22 cellular contexts compared by ENCODE assay signal in genomic region chr4:87365348-87365747, GRCh38. TPM values are rescaled to one million over a fixed set of nuclear protein-coding genes. Genes with fewer than 3 reads are reported as not detected.
A peak's percentile ranks its signal among the peaks of the same experiment; 100 is the strongest.
DNase-seq lines count a peak whose midpoint lies in the region; ATAC-seq, FAIRE-seq and TF ChIP-seq lines count a peak whose summit lies in the region.
"Had no signal": no experiment of that assay in that cellular context is flagged by ENCODE, and none has a peak within 500 bp of the region (broad histone marks: within the 10 kb centered on the region; RNA-seq: fewer than 3 reads in every experiment).

No MANE protein-coding gene starts in this region.

- TF ChIP-seq RAD21 in K562 (CRISPR knock-in tag; conservative IDR thresholded peaks at IDR 0.05 in 1 of 2, IDR thresholded peaks at IDR 0.05 in 1 of 2): no peak

- peak; percentile 49 for FAIRE-seq in K562 (lab: Jason Lieb, UNC)
- FAIRE-seq: A549, H54, HepG2 had no signal

- H3K9me3 Mint-ChIP-seq in activated CD4-positive, alpha-beta T cell treated with anti-CD3 and anti-CD28 coated beads, Interleukin-2, amount 10 ng/mL, durations not matched to agents 24 days and 14 days: no peaks in the 10 kb centered on the region
- H3K9me3 Mint-ChIP-seq: CD4-positive, alpha-beta memory T cell; GM23338; HFFc6; IgD-negative memory B cell had no signal

- 7% methylated on average over 1 of the region's 1 CpG for WGBS in K562 (ENCODE audit: insufficient coverage, low coverage, missing lambda C conversion rate)

- CTCF ChIA-PET in K562 (lab: Yijun Ruan, JAX; ENCODE audit: low intra/inter-chr PET ratio): no interaction called here

- H3K27me3 Mint-ChIP-seq in activated CD4-positive, alpha-beta T cell treated with anti-CD3 and anti-CD28 coated beads, Interleukin-2, amount 10 ng/mL, durations not matched to agents 24 days and 14 days: no peaks in the 10 kb centered on the region
- H3K27me3 Mint-ChIP-seq: CD4-positive, alpha-beta memory T cell; IgD-negative memory B cell had no signal

- no peak overlapping the region for H3K27ac Mint-ChIP-seq in activated CD4-positive, alpha-beta T cell treated with anti-CD3 and anti-CD28 coated beads, Interleukin-2, amount 10 ng/mL, durations not matched to agents 24 days and 14 days
- H3K27ac Mint-ChIP-seq: GM23338, HFFc6 had no signal

- H3K36me3 ChIP-seq in K562 (ENCODE audit: control insufficient read depth, insufficient read depth, low read length): peaks cover 75% of the 10 kb centered on the region

- H4K20me1 ChIP-seq in K562 (replicated peaks; ENCODE audit: control insufficient read depth, insufficient read depth, low read length): no peaks in the 10 kb centered on the region

- peaks cover 2% of the 10 kb centered on the region for H3K4me1 Mint-ChIP-seq in activated CD4-positive, alpha-beta T cell treated with anti-CD3 and anti-CD28 coated beads, Interleukin-2, amount 10 ng/mL, durations not matched to agents 24 days and 14 days

- in situ Hi-C loops in K562 (cut with MboI): no loop called here

- H3K79me2 ChIP-seq in K562 (ENCODE audit: control insufficient read depth, insufficient read depth, low read length): no peaks in the 10 kb centered on the region

- no peaks in the 10 kb centered on the region for H3K4me1 ChIP-seq in K562 (replicated peaks in 1 of 2; ENCODE audit: control insufficient read depth in 2 of 2, insufficient read depth in 2 of 2, low read length in 2 of 2)
- H3K4me1 ChIP-seq: A549 had no signal

- POLR2A ChIA-PET in K562 (lab: Yijun Ruan, JAX): no interaction called here

- no peak for ATAC-seq in K562
- ATAC-seq: A549, GM23338, HCT116, HepG2 had no signal

- no peak for TF ChIP-seq POLR2A in K562 (conservative IDR thresholded peaks at IDR 0.05)
- TF ChIP-seq POLR2A in erythroblast (IDR thresholded peaks at IDR 0.05; ENCODE audit: low read length): no peak

- peak; percentile 9 for DNase-seq in activated CD4-positive, alpha-beta T cell treated with anti-CD3 and anti-CD28 coated beads, Interleukin-2, amount 10 ng/mL, durations not matched to agents 24 days and 14 days
- DNase-seq in activated CD4-positive, alpha-beta T cell treated with anti-CD3 and anti-CD28 coated beads for 1 hour: no peak
- DNase-seq in K562 (ENCODE audit: extremely low read depth in 1 of 4, low spot score in 3 of 4) (no peak), erythroblast (lab: John Stamatoyannopoulos, UW) (peak; percentile 8 to 55), midbrain (lab: John Stamatoyannopoulos, UW) (no peak), SKM-1 (lab: John Stamatoyannopoulos, UW; ENCODE audit: unreplicated experiment) (no peak), foreskin melanocyte (no peak)
- DNase-seq: AML-193; Calu3; CD4-positive, alpha-beta memory T cell; DMS79 treated with DMSO at 0.1 percent for 48 hours; GF-D8; HFFc6 had no signal

- no peaks in the 10 kb centered on the region for H3K9me1 ChIP-seq in K562 (ENCODE audit: control insufficient read depth, insufficient read depth, low read length)

- H3K4me3 ChIP-seq in K562: no peak overlapping the region
- H3K4me3 ChIP-seq: A549, GM23338 had no signal

- H3K9me3 ChIP-seq in K562 (replicated peaks; ENCODE audit: control insufficient read depth, insufficient read depth, low read depth, low read length): no peaks in the 10 kb centered on the region
- H3K9me3 ChIP-seq: A549 had no signal

- peaks cover 13% of the 10 kb centered on the region for H3K36me3 Mint-ChIP-seq in activated CD4-positive, alpha-beta T cell treated with anti-CD3 and anti-CD28 coated beads, Interleukin-2, amount 10 ng/mL, durations not matched to agents 24 days and 14 days (ENCODE audit: low read depth)

- no peak overlapping the region for H3K9ac ChIP-seq in K562 (ENCODE audit: insufficient read depth in 1 of 2, low read depth in 2 of 2, low read length in 2 of 2)

- TF ChIP-seq CTCF in K562 (IDR thresholded peaks at IDR 0.05 in 2 of 3, conservative IDR thresholded peaks at IDR 0.05 in 1 of 3; ENCODE audit: insufficient read depth in 2 of 3, low read depth in 1 of 3, low read length in 3 of 3): no peak

- no peak overlapping the region for H2AFZ ChIP-seq in K562 (ENCODE audit: low read depth, low read length)
- H2AFZ ChIP-seq: GM23338 had no signal

- H3K27ac ChIP-seq in K562 (ENCODE audit: extremely low read depth, low read depth, low read length): no peak overlapping the region
- H3K27ac ChIP-seq: 22Rv1, A549, C4-2B had no signal

- no peaks in the 10 kb centered on the region for H3K27me3 ChIP-seq in K562 (ENCODE audit: control insufficient read depth in 2 of 2, insufficient read depth in 2 of 2, low read length in 2 of 2)

- BruUV-seq in K562 (replicated peaks; lab: Mats Ljungman, UMichigan): no TSS peak

- intact Hi-C loops in activated CD4-positive, alpha-beta T cell treated with anti-CD3 and anti-CD28 coated beads, Interleukin-2, amount 10 ng/mL, durations not matched to agents 24 days and 14 days (cut with micrococcal nuclease): no loop called here
- intact Hi-C loops in K562 (cut with micrococcal nuclease): loop anchor here (5.0 kb wide), 1 partner anchor 93 kb away; no protein-coding TSS in a partner anchor

- no peak for TF ChIP-seq EP300 in K562 (IDR thresholded peaks at IDR 0.05; ENCODE audit: low read length)

- H3K4me2 ChIP-seq in K562 (ENCODE audit: insufficient read depth, low read length): no peak overlapping the region
- H3K4me2 ChIP-seq: A549, GM23338 had no signal

- no peak overlapping the region for H3K4me3 Mint-ChIP-seq in activated CD4-positive, alpha-beta T cell treated with anti-CD3 and anti-CD28 coated beads, Interleukin-2, amount 10 ng/mL, durations not matched to agents 24 days and 14 days
- H3K4me3 Mint-ChIP-seq: CD4-positive, alpha-beta memory T cell; GM23338; HFFc6; IgD-negative memory B cell had no signal

RNA-seq across cellular contexts. Expression of gene HSD17B11, which starts 25.6 kb away (rescaled TPM):
- 12.1 and 13.0 TPM in 2 replicates for total RNA-seq in activated CD4-positive, alpha-beta T cell treated with anti-CD3 and anti-CD28 coated beads, Interleukin-2, amount 10 ng/mL, durations not matched to agents 24 days and 14 days
- total RNA-seq in K562 (2011; cell fraction: chromatin; rRNA removed; ENCODE audit: low replicate concordance): 35.2 and 71.1 TPM in 2 replicates
- 36.2 and 41.8 TPM in 2 replicates for total RNA-seq in K562 (2011; cell fraction: nucleolus; rRNA removed)
- 54.8 and 73.6 TPM in 2 replicates for total RNA-seq in K562 (2011; cell fraction: nucleoplasm; rRNA removed)
- 26.0 and 33.6 TPM in 2 replicates for total RNA-seq in K562 (2014; rRNA removed)
- 81.0 and 99.3 TPM in 2 replicates for total RNA-seq in K562 (2014; rRNA removed; fragmentation: Illumina TruSeq; extraction: Trizol)
- 60.8 and 73.9 TPM in 2 replicates for total RNA-seq in K562 (2015; rRNA removed; fragmentation: Illumina TruSeq; extraction: Trizol)
- 55.8 and 59.4 TPM in 2 replicates for total RNA-seq in K562 (2021)
- 67.3 and 83.7 TPM in 2 replicates for polyA plus RNA-seq in K562 (2011; rRNA removed)
- 11.5 and 32.5 TPM in 2 replicates for polyA plus RNA-seq in K562 (2011; cell fraction: cytosol; rRNA removed)
- 13.2 and 28.9 TPM in 2 replicates for polyA plus RNA-seq in K562 (2011; cell fraction: nucleus; rRNA removed)
- 44.3 and 122 TPM in 2 replicates for polyA plus RNA-seq in K562 (2012)
- polyA plus RNA-seq in K562 (2014; fragmentation: Illumina TruSeq; extraction: Trizol): 64.0 and 85.1 TPM in 2 replicates
- polyA plus RNA-seq in K562 (2014; fragmentation: Nextera tagmentation; extraction: Ambion mirVana): 100 to 1,000 TPM; 106 to 108 TPM
- polyA plus RNA-seq in K562 (2014; rRNA removed): 43.2 and 52.0 TPM in 2 replicates
- 93.5 and 98.2 TPM in 2 replicates for polyA minus RNA-seq in K562 (2011; rRNA and poly(A)+ RNA removed)
- 14.4 and 21.4 TPM in 2 replicates for polyA minus RNA-seq in K562 (2011; cell fraction: cytosol; rRNA and poly(A)+ RNA removed)
- polyA minus RNA-seq in K562 (2011; cell fraction: nucleus; rRNA and poly(A)+ RNA removed): 10.2 and 25.2 TPM in 2 replicates

RNA-seq across cellular contexts. Expression of gene HSD17B13, which starts 42.7 kb away (rescaled TPM):
- 0.19 TPM in 2 replicates for total RNA-seq in activated CD4-positive, alpha-beta T cell treated with anti-CD3 and anti-CD28 coated beads, Interleukin-2, amount 10 ng/mL, durations not matched to agents 24 days and 14 days
- 0.30 and 0.99 TPM in 2 replicates for total RNA-seq in K562 (2011; cell fraction: chromatin; rRNA removed; ENCODE audit: low replicate concordance)
- total RNA-seq in K562 (2011; cell fraction: nucleolus; rRNA removed): 0.17 and 0.26 TPM in 2 replicates
- 0.73 and 0.76 TPM in 2 replicates for total RNA-seq in K562 (2011; cell fraction: nucleoplasm; rRNA removed)
- total RNA-seq in K562 (2014; rRNA removed) (0.05 and 0.08 TPM in 2 replicates), K562 (2014; rRNA removed; fragmentation: Illumina TruSeq; extraction: Trizol) (0.29 and 0.35 TPM in 2 replicates), K562 (2015; rRNA removed; fragmentation: Illumina TruSeq; extraction: Trizol) (0.15 and 0.29 TPM in 2 replicates), K562 (2021) (0.18 and 0.20 TPM in 2 replicates)
- polyA plus RNA-seq in K562 (2011; rRNA removed) (0.36 and 0.57 TPM in 2 replicates), K562 (2014; fragmentation: Illumina TruSeq; extraction: Trizol) (0.14 and 0.31 TPM in 2 replicates), K562 (2014; fragmentation: Nextera tagmentation; extraction: Ambion mirVana) (under 1 TPM; 0.10 to 0.14 TPM), K562 (2014; rRNA removed) (0.22 and 0.33 TPM in 2 replicates)
- 0.06 and 0.22 TPM in 2 replicates for polyA plus RNA-seq in K562 (2011; cell fraction: cytosol; rRNA removed)
- 0.26 and 0.58 TPM in 2 replicates for polyA plus RNA-seq in K562 (2011; cell fraction: nucleus; rRNA removed)
- polyA plus RNA-seq in K562 (2012): 0.07 and 0.19 TPM in 2 replicates
- polyA minus RNA-seq in K562 (2011; rRNA and poly(A)+ RNA removed): 0.49 and 0.60 TPM in 2 replicates
- polyA minus RNA-seq in K562 (2011; cell fraction: cytosol; rRNA and poly(A)+ RNA removed): not detected in 2 replicates
- 0.27 and 0.33 TPM in 2 replicates for polyA minus RNA-seq in K562 (2011; cell fraction: nucleus; rRNA and poly(A)+ RNA removed)
- total RNA-seq: Calu3, GM23338, HFFc6 had no signal
- polyA plus RNA-seq: BJ, IgD-negative memory B cell had no signal

RNA-seq across cellular contexts. Expression of gene NUDT9, which starts 57.0 kb away (rescaled TPM):
- 16.5 and 17.4 TPM in 2 replicates for total RNA-seq in activated CD4-positive, alpha-beta T cell treated with anti-CD3 and anti-CD28 coated beads, Interleukin-2, amount 10 ng/mL, durations not matched to agents 24 days and 14 days
- 22.8 and 27.0 TPM in 2 replicates for total RNA-seq in K562 (2011; cell fraction: chromatin; rRNA removed; ENCODE audit: low replicate concordance)
- total RNA-seq in K562 (2011; cell fraction: nucleolus; rRNA removed): 32.6 and 33.2 TPM in 2 replicates
- 35.9 and 47.6 TPM in 2 replicates for total RNA-seq in K562 (2011; cell fraction: nucleoplasm; rRNA removed)
- total RNA-seq in K562 (2014; rRNA removed): 15.9 and 17.7 TPM in 2 replicates
- 19.1 and 20.3 TPM in 2 replicates for total RNA-seq in K562 (2014; rRNA removed; fragmentation: Illumina TruSeq; extraction: Trizol)
- 19.9 and 20.8 TPM in 2 replicates for total RNA-seq in K562 (2015; rRNA removed; fragmentation: Illumina TruSeq; extraction: Trizol)
- 13.0 and 14.7 TPM in 2 replicates for total RNA-seq in K562 (2021)
- polyA plus RNA-seq in K562 (2011; rRNA removed): 16.0 and 19.1 TPM in 2 replicates
- polyA plus RNA-seq in K562 (2011; cell fraction: cytosol; rRNA removed): 8.9 and 9.7 TPM in 2 replicates
- 10.7 and 13.8 TPM in 2 replicates for polyA plus RNA-seq in K562 (2011; cell fraction: nucleus; rRNA removed)
- polyA plus RNA-seq in K562 (2012): 13.4 and 17.1 TPM in 2 replicates
- 16.8 and 20.5 TPM in 2 replicates for polyA plus RNA-seq in K562 (2014; fragmentation: Illumina TruSeq; extraction: Trizol)
- polyA plus RNA-seq in K562 (2014; fragmentation: Nextera tagmentation; extraction: Ambion mirVana): 10 to 100 TPM in 1 of 2 experiments, 1 to 10 TPM in 1; 8.5 to 16.3 TPM
- 18.0 and 23.0 TPM in 2 replicates for polyA plus RNA-seq in K562 (2014; rRNA removed)
- polyA minus RNA-seq in K562 (2011; rRNA and poly(A)+ RNA removed): 17.1 and 21.0 TPM in 2 replicates
- polyA minus RNA-seq in K562 (2011; cell fraction: cytosol; rRNA and poly(A)+ RNA removed): 6.8 and 10.7 TPM in 2 replicates
- 24.6 and 26.3 TPM in 2 replicates for polyA minus RNA-seq in K562 (2011; cell fraction: nucleus; rRNA and poly(A)+ RNA removed)

Comparison
In these comparisons a context has a peak if more than half of its experiments do, and no peak if none do; other contexts are left out.
1. DNase-seq: peak in activated CD4-positive, alpha-beta T cell treated with anti-CD3 and anti-CD28 coated beads, Interleukin-2, amount 10 ng/mL, durations not matched to agents 24 days and 14 days (single experiment) and erythroblast (2 of 2); none in activated CD4-positive, alpha-beta T cell treated with anti-CD3 and anti-CD28 coated beads for 1 hour (single experiment), K562 (0 of 4), midbrain (single experiment), SKM-1 (single experiment) and foreskin melanocyte (single experiment).